Comparison of ENCODE assay signal across 8 cellular contexts in genomic region chr14:69615471-69616407, GRCh38. TPM values are rescaled to one million over a fixed set of nuclear protein-coding genes. Genes with fewer than 3 reads are reported as not detected.
DNase-seq lines count a peak whose midpoint lies in the region; ATAC-seq, FAIRE-seq and TF ChIP-seq lines count a peak whose summit lies in the region.

No MANE protein-coding gene starts in this region.

- no peak overlapping the region for H2BK15ac ChIP-seq in mesendoderm (replicated peaks; ENCODE audit: low read depth)

- H2AK5ac ChIP-seq in mesendoderm (ENCODE audit: low read length) = no peak overlapping the region

- no peak overlapping the region for H3K56ac ChIP-seq in mesendoderm (ENCODE audit: low read length)

- no peak overlapping the region for H2BK5ac ChIP-seq in mesendoderm (ENCODE audit: low read length)

- no peak for TF ChIP-seq EP300 in suprapubic skin (IDR thresholded peaks at IDR 0.05)

- peaks cover 0 to 3% of the 10 kb centered on the region in 2 donors for H3K27me3 Mint-ChIP-seq in CD8-positive, alpha-beta memory T cell

- H3K79me2 ChIP-seq in mammary epithelial cell (ENCODE audit: insufficient read depth, low read length) (peaks cover 92% of the 10 kb centered on the region), mesendoderm (ENCODE audit: control insufficient read depth, insufficient read depth, low read length) (no peaks in the 10 kb centered on the region)

- H3K27ac ChIP-seq in CD8-positive, alpha-beta memory T cell (ENCODE audit: low read depth, low read length) = peak overlapping the region; percentile 68
- H3K27ac ChIP-seq in Peyer's patch (peak overlapping the region; percentile 98 to 100 (median 99)), mammary epithelial cell (ENCODE audit: insufficient read depth, low read depth, low read length) (peak overlapping the region; percentile 69), suprapubic skin (peak overlapping the region; percentile 65), mesendoderm (ENCODE audit: low read depth, low read length) (no peak overlapping the region)

- peak overlapping the region; percentile 95 to 100 (median 100) for H3K27ac Mint-ChIP-seq in CD8-positive, alpha-beta memory T cell

- TF ChIP-seq POLR2A in Peyer's patch (IDR thresholded peaks at IDR 0.05) = no peak
- no peak for TF ChIP-seq POLR2A in suprapubic skin (IDR thresholded peaks at IDR 0.05)

- in situ Hi-C loops in mammary epithelial cell (cut with MboI; ENCODE audit: low sequenced_read_pairs in 2 of 2) = no loop called here

- H3K4me3 Mint-ChIP-seq in CD8-positive, alpha-beta memory T cell = peak overlapping the region; percentile 86 to 99 (median 91)

- no peak overlapping the region for H4K8ac ChIP-seq in mesendoderm (ENCODE audit: low read depth, low read length)

- no peaks in the 10 kb centered on the region for H3K9me3 ChIP-seq in CD8-positive, alpha-beta memory T cell (ENCODE audit: low read length)
- no peaks in the 10 kb centered on the region for H3K9me3 ChIP-seq in Peyer's patch
- H3K9me3 ChIP-seq in mammary epithelial cell (replicated peaks; ENCODE audit: insufficient read depth, low read length) = no peaks in the 10 kb centered on the region
- H3K9me3 ChIP-seq in suprapubic skin = no peaks in the 10 kb centered on the region

- no peak overlapping the region for H2BK120ac ChIP-seq in mesendoderm (ENCODE audit: low read depth, low read length)

- H3K4ac ChIP-seq in mesendoderm (ENCODE audit: low read depth, low read length) = no peak overlapping the region

- H3K4me2 ChIP-seq in mammary epithelial cell (ENCODE audit: insufficient read depth, low read depth, low read length) (peak overlapping the region; percentile 66), mesendoderm (ENCODE audit: low read length) (no peak overlapping the region)

- POLR2A ChIA-PET in CD8-positive, alpha-beta memory T cell (lab: Charles Lee) = interaction anchor here (1.0 to 2.1 kb wide), 3 partner anchors 10 to 151 kb away, joined by 5 to 8 read pairs (median 7); partner anchors contain the start of gene SRSF5

- peak; percentile 15 to 64 (median 60) for DNase-seq in CD8-positive, alpha-beta memory T cell
- no peak for DNase-seq in GM19239 (ENCODE audit: insufficient read length, low spot score)
- peak in 2 of 3 donors; percentile 74 to 86 for DNase-seq in Peyer's patch
- DNase-seq in mammary epithelial cell = peak; percentile 61
- no peak for DNase-seq in left lobe of liver (ENCODE audit: low spot score)
- DNase-seq in suprapubic skin (ENCODE audit: low spot score in 2 of 2) = no peak
- DNase-seq in mesendoderm = no peak

- H4K5ac ChIP-seq in mesendoderm (ENCODE audit: low read length) = no peak overlapping the region

- H3K4me3 ChIP-seq in CD8-positive, alpha-beta memory T cell (ENCODE audit: low read length) = peak overlapping the region; percentile 57
- H3K4me3 ChIP-seq in Peyer's patch (peak overlapping the region; percentile 4 to 34 (median 20)), mammary epithelial cell (replicated peaks in 1 of 3; ENCODE audit: insufficient read depth in 1 of 3, low read depth in 2 of 3, low read length in 3 of 3) (peak overlapping the region; percentile 6 to 19 (median 12)), suprapubic skin (peak overlapping the region; percentile 25), mesendoderm (ENCODE audit: low read length) (no peak overlapping the region)

- ATAC-seq in HG03378 (IDR thresholded peaks at IDR 0.05; ENCODE audit: unreplicated experiment) = peak; percentile 63
- ATAC-seq in left lobe of liver = peak; percentile 8

- H3K9ac ChIP-seq in mammary epithelial cell (ENCODE audit: insufficient read depth, low read length) (peak overlapping the region; percentile 50), mesendoderm (ENCODE audit: low read length) (no peak overlapping the region)

- CTCF ChIA-PET in CD8-positive, alpha-beta memory T cell (lab: Charles Lee) = interaction anchor here (1.3 to 1.6 kb wide), 4 partner anchors 8 to 111 kb away, joined by 3 to 6 read pairs (median 4); no protein-coding TSS in a partner anchor
- CTCF ChIA-PET in mammary epithelial cell (lab: Charles Lee; ENCODE audit: low non-redundant PET) = no interaction called here

- peaks cover 0 to 6% (median 4%) of the 10 kb centered on the region in 3 donors for H3K36me3 Mint-ChIP-seq in CD8-positive, alpha-beta memory T cell

- H3K27me3 ChIP-seq in CD8-positive, alpha-beta memory T cell (ENCODE audit: insufficient read depth, low read length, poor library complexity, severe bottlenecking) = no peaks in the 10 kb centered on the region
- H3K27me3 ChIP-seq in Peyer's patch (no peaks in the 10 kb centered on the region), mammary epithelial cell (ENCODE audit: insufficient read depth, low read length) (no peaks in the 10 kb centered on the region), suprapubic skin (no peaks in the 10 kb centered on the region), mesendoderm (ENCODE audit: insufficient read depth, low read length, poor library complexity) (no peaks in the 10 kb centered on the region)

- no peak overlapping the region for H3K18ac ChIP-seq in mesendoderm (ENCODE audit: low read length)

- dilution Hi-C loops in mammary epithelial cell (cut with HindIII; ENCODE audit: low sequenced_read_pairs) = no loop called here

- H4K20me1 ChIP-seq in mammary epithelial cell (ENCODE audit: insufficient read depth, low read length) = no peaks in the 10 kb centered on the region

- H2AFZ ChIP-seq in mammary epithelial cell (ENCODE audit: low read depth, low read length) = peak overlapping the region; percentile 2

- intact Hi-C loops in mammary epithelial cell (cut with micrococcal nuclease) = no loop called here

- WGBS in mammary epithelial cell (ENCODE audit: low coverage, missing lambda C conversion rate) = 8% methylated on average over 8 of the region's 10 CpGs
- 15% methylated on average over 10 of the region's 10 CpGs for WGBS in suprapubic skin
- no CpG with 5 or more reads among the region's 10 CpGs for WGBS in mesendoderm (ENCODE audit: extremely low coverage, insufficient coverage, low lambda C conversion rate)

- no peaks in the 10 kb centered on the region for H3K36me3 ChIP-seq in CD8-positive, alpha-beta memory T cell (ENCODE audit: insufficient read depth, low read length)
- H3K36me3 ChIP-seq in Peyer's patch (no peaks in the 10 kb centered on the region), mammary epithelial cell (ENCODE audit: insufficient read depth, low read length) (no peaks in the 10 kb centered on the region), suprapubic skin (no peaks in the 10 kb centered on the region), mesendoderm (ENCODE audit: control insufficient read depth, insufficient read depth, low read length) (no peaks in the 10 kb centered on the region)

- BruUV-seq in mammary epithelial cell (replicated peaks; lab: Mats Ljungman, UMichigan) = no TSS peak

- peaks cover 89 to 91% (median 90%) of the 10 kb centered on the region in 3 donors for H3K4me1 Mint-ChIP-seq in CD8-positive, alpha-beta memory T cell

- H3K79me1 ChIP-seq in mesendoderm (ENCODE audit: low read length) = no peaks in the 10 kb centered on the region

- peaks cover 87% of the 10 kb centered on the region for H3K4me1 ChIP-seq in CD8-positive, alpha-beta memory T cell (ENCODE audit: insufficient read depth, low read length)
- peaks cover 3 to 74% (median 33%) of the 10 kb centered on the region in 4 donors for H3K4me1 ChIP-seq in Peyer's patch
- H3K4me1 ChIP-seq in mammary epithelial cell (ENCODE audit: insufficient read depth, low read length) = peaks cover 69% of the 10 kb centered on the region
- peaks cover 86% of the 10 kb centered on the region for H3K4me1 ChIP-seq in suprapubic skin
- H3K4me1 ChIP-seq in mesendoderm (ENCODE audit: control insufficient read depth, low read depth, low read length) = no peaks in the 10 kb centered on the region

- no peak overlapping the region for H3K23ac ChIP-seq in mesendoderm (ENCODE audit: low read length)

- peak; percentile 99 for FAIRE-seq in GM19239 (lab: Jason Lieb, UNC)

- H3K9me3 Mint-ChIP-seq in CD8-positive, alpha-beta memory T cell = no peaks in the 10 kb centered on the region

- peak in 2 of 6 experiments; percentile 1 to 26 for TF ChIP-seq CTCF in Peyer's patch (IDR thresholded peaks at IDR 0.05)
- TF ChIP-seq CTCF in mammary epithelial cell (conservative IDR thresholded peaks at IDR 0.05 in 1 of 2, IDR thresholded peaks at IDR 0.05 in 1 of 2; ENCODE audit: extremely low read depth in 1 of 2, insufficient read depth in 1 of 2, low read depth in 1 of 2, low read length in 2 of 2) = no peak
- no peak for TF ChIP-seq CTCF in suprapubic skin (IDR thresholded peaks at IDR 0.05)

RNA-seq across cellular contexts. Expression of gene SUSD6, which starts 4.3 kb away (rescaled TPM):
- 10 to 100 TPM; 51.4 to 53.9 TPM for total RNA-seq in CD8-positive, alpha-beta memory T cell
- polyA plus RNA-seq in CD8-positive, alpha-beta memory T cell = 9.3 TPM
- total RNA-seq in Peyer's patch (100 to 1,000 TPM in 3 of 4 donors, 10 to 100 TPM in 1; 33.8 to 125 (median 113) TPM), mammary epithelial cell (10 to 100 TPM; 34.8 to 45.6 TPM), left lobe of liver (14.8 TPM), suprapubic skin (10 to 100 TPM; 45.1 to 60.4 (median 56.7) TPM)
- polyA plus RNA-seq in mammary epithelial cell = 17.1 TPM
- polyA minus RNA-seq in mammary epithelial cell = 41.4 TPM
- 2.9 TPM for polyA plus RNA-seq in mesendoderm (2013, experiment 1 of 2)
- 2.6 TPM for polyA plus RNA-seq in mesendoderm (2013, experiment 2 of 2)

RNA-seq across cellular contexts. Expression of gene CCDC177, which starts 41.1 kb away (rescaled TPM):
- not detected for total RNA-seq in CD8-positive, alpha-beta memory T cell
- not detected for polyA plus RNA-seq in CD8-positive, alpha-beta memory T cell
- not detected for total RNA-seq in Peyer's patch
- not detected for total RNA-seq in mammary epithelial cell
- not detected for polyA plus RNA-seq in mammary epithelial cell
- not detected for polyA minus RNA-seq in mammary epithelial cell
- total RNA-seq in left lobe of liver = 0.08 TPM
- under 1 TPM in 2 of 4 donors, not detected in 2; 0.13 to 0.34 TPM for total RNA-seq in suprapubic skin
- polyA plus RNA-seq in mesendoderm (2013, experiment 1 of 2) = 2.1 TPM
- 1.8 TPM for polyA plus RNA-seq in mesendoderm (2013, experiment 2 of 2)

Comparison
In these comparisons a context has a peak if more than half of its experiments do, and no peak if none do; other contexts are left out.
1. DNase-seq: peak in CD8-positive, alpha-beta memory T cell (5 of 5), Peyer's patch (2 of 3) and mammary epithelial cell (single experiment); none in GM19239 (single experiment), left lobe of liver (single experiment), suprapubic skin (0 of 2) and mesendoderm (single experiment).